Comparison of ENCODE assay signal across 11 cellular contexts in genomic region chr9:85420750-85421149, GRCh38.
DNase-seq lines count a peak whose midpoint lies in the region; ATAC-seq and TF ChIP-seq lines count a peak whose summit lies in the region.
"Had no signal": no experiment of that assay in that cellular context is flagged by ENCODE, and none has a peak within 500 bp of the region (broad histone marks: within the 10 kb centered on the region; RNA-seq: fewer than 3 reads in every experiment).

No MANE protein-coding gene starts in this region.

- peak overlapping the region in 1 of 2 donors; percentile 89 for H3K27ac Mint-ChIP-seq in natural killer cell treated with Interleukin-12 subunit alpha and Interleukin-12 subunit beta and Interleukin-15 and Interleukin-18, amount 100 ng/mL, for 72 hours
- no peak overlapping the region for H3K27ac Mint-ChIP-seq in T-helper 2 cell treated with Interferon-gamma antibody and Interleukin-4, amounts not matched to agents 5 μg/mL and 100 μg/mL, for 36 hours

- no peaks in the 10 kb centered on the region for H3K9me3 Mint-ChIP-seq in natural killer cell treated with Interleukin-12 subunit alpha and Interleukin-12 subunit beta and Interleukin-15 and Interleukin-18, amount 100 ng/mL, for 72 hours
- no peaks in the 10 kb centered on the region for H3K9me3 Mint-ChIP-seq in T-helper 2 cell treated with Interferon-gamma antibody and Interleukin-4, amounts not matched to agents 5 μg/mL and 100 μg/mL, for 36 hours

- peaks cover 15 to 22% of the 10 kb centered on the region in 2 donors for H3K4me1 Mint-ChIP-seq in natural killer cell treated with Interleukin-12 subunit alpha and Interleukin-12 subunit beta and Interleukin-15 and Interleukin-18, amount 100 ng/mL, for 72 hours (ENCODE audit: low read depth in 2 of 2)
- peaks cover 6% of the 10 kb centered on the region for H3K4me1 Mint-ChIP-seq in T-helper 2 cell treated with Interferon-gamma antibody and Interleukin-4, amounts not matched to agents 5 μg/mL and 100 μg/mL, for 36 hours (ENCODE audit: low read depth)

- in situ Hi-C loops in GM13976 (cut with MboI; ENCODE audit: low sequenced_read_pairs, unreplicated experiment), result loop anchor here (25.0 kb wide), 1 partner anchor 1033 kb away; no protein-coding TSS in a partner anchor

- DNase-seq in GM13976 (ENCODE audit: low spot score) (peak; percentile 26), choroid plexus epithelial cell (ENCODE audit: low read depth) (peak; percentile 40), COLO829 (ENCODE audit: low spot score) (no peak), SHP77 (lab: John Stamatoyannopoulos, UW) (no peak)
- no peak for DNase-seq in natural killer cell treated with Interleukin-12 subunit alpha and Interleukin-12 subunit beta and Interleukin-15 and Interleukin-18, amount 100 ng/mL, for 72 hours (ENCODE audit: low spot score)
- DNase-seq in T-helper 2 cell treated with Interferon-gamma antibody and Interleukin-4, amounts not matched to agents 5 μg/mL and 100 μg/mL, for 36 hours (ENCODE audit: low spot score), result no peak
- no peak for DNase-seq in stimulated activated CD4-positive, alpha-beta T cell treated with anti-CD3 and anti-CD28 coated beads, Interleukin-2, amount 100 ng/mL, for 48 hours
- DNase-seq: activated CD4-positive, alpha-beta T cell treated with anti-CD3 and anti-CD28 coated beads, Interleukin-2, amount 50 U/mL, for 4 hours; CD8-positive, alpha-beta memory T cell; NCI-H82 had no signal

- H3K36me3 Mint-ChIP-seq in natural killer cell treated with Interleukin-12 subunit alpha and Interleukin-12 subunit beta and Interleukin-15 and Interleukin-18, amount 100 ng/mL, for 72 hours, result no peaks in the 10 kb centered on the region
- no peaks in the 10 kb centered on the region for H3K36me3 Mint-ChIP-seq in T-helper 2 cell treated with Interferon-gamma antibody and Interleukin-4, amounts not matched to agents 5 μg/mL and 100 μg/mL, for 36 hours (ENCODE audit: low read depth)

- no peak overlapping the region for H3K4me3 ChIP-seq in choroid plexus epithelial cell (ENCODE audit: low read depth, low read length)

- peak; percentile 50 for ATAC-seq in HG02678 (IDR thresholded peaks at IDR 0.05; ENCODE audit: unreplicated experiment)
- peak; percentile 66 to 69 for ATAC-seq in natural killer cell treated with Interleukin-12 subunit alpha and Interleukin-12 subunit beta and Interleukin-15 and Interleukin-18, amount 100 ng/mL, for 72 hours

- H3K4me3 Mint-ChIP-seq in natural killer cell treated with Interleukin-12 subunit alpha and Interleukin-12 subunit beta and Interleukin-15 and Interleukin-18, amount 100 ng/mL, for 72 hours, result no peak overlapping the region
- H3K4me3 Mint-ChIP-seq in T-helper 2 cell treated with Interferon-gamma antibody and Interleukin-4, amounts not matched to agents 5 μg/mL and 100 μg/mL, for 36 hours, result no peak overlapping the region
- H3K4me3 Mint-ChIP-seq: CD8-positive, alpha-beta memory T cell had no signal

- H3K27me3 Mint-ChIP-seq in natural killer cell treated with Interleukin-12 subunit alpha and Interleukin-12 subunit beta and Interleukin-15 and Interleukin-18, amount 100 ng/mL, for 72 hours, result peaks cover 4 to 9% of the 10 kb centered on the region in 2 donors
- H3K27me3 Mint-ChIP-seq in T-helper 2 cell treated with Interferon-gamma antibody and Interleukin-4, amounts not matched to agents 5 μg/mL and 100 μg/mL, for 36 hours (ENCODE audit: low read depth), result peaks cover 5% of the 10 kb centered on the region

- TF ChIP-seq CTCF in GM13976 (IDR thresholded peaks at IDR 0.05; ENCODE audit: borderline replicate concordance, control extremely low read depth, extremely low read depth, insufficient read depth, missing control alignments) (no peak), choroid plexus epithelial cell (conservative IDR thresholded peaks at IDR 0.05; ENCODE audit: low read depth, low read length) (no peak)

Comparison
In these comparisons a context has a peak if more than half of its experiments do, and no peak if none do; other contexts are left out.
1. DNase-seq: peak in GM13976 (single experiment) and choroid plexus epithelial cell (single experiment); none in natural killer cell treated with Interleukin-12 subunit alpha and Interleukin-12 subunit beta and Interleukin-15 and Interleukin-18, amount 100 ng/mL, for 72 hours (single experiment), COLO829 (single experiment), T-helper 2 cell treated with Interferon-gamma antibody and Interleukin-4, amounts not matched to agents 5 μg/mL and 100 μg/mL, for 36 hours (single experiment), SHP77 (0 of 2) and stimulated activated CD4-positive, alpha-beta T cell treated with anti-CD3 and anti-CD28 coated beads, Interleukin-2, amount 100 ng/mL, for 48 hours (0 of 2).